ENCODE assay signal across 2 cellular contexts in genomic region chr6:36822506-36823269, GRCh38.
TF ChIP-seq lines count a peak whose summit lies in the region.

No MANE protein-coding gene starts in this region.

TF ChIP-seq in HEK293, 187 proteins besides CTCF, POLR2A, EP300 and RAD21:
- TF ChIP-seq YY2 (tag by site-specific recombination; IDR thresholded peaks at IDR 0.05), result no peak
- TF ChIP-seq ZNF341 (tag by site-specific recombination; IDR thresholded peaks at IDR 0.05; ENCODE audit: low read depth), result 0 out of 2 replicates have a peak, but pooled peaks have one; percentile 17

TF ChIP-seq in K562, 482 proteins besides CTCF, POLR2A, EP300 and RAD21:
- TF ChIP-seq ZNF609 (CRISPR knock-in tag; IDR thresholded peaks at IDR 0.05; ENCODE audit: borderline replicate concordance), result no peak
- TF ChIP-seq MAX (CRISPR knock-in tag; IDR thresholded peaks at IDR 0.05), result no peak; the same call in 1 of the 2 replicates
- no peak for TF ChIP-seq GABPB2 (CRISPR knock-in tag; conservative IDR thresholded peaks at IDR 0.05)
- TF ChIP-seq BCOR (IDR thresholded peaks at IDR 0.05), result 0 out of 2 replicates have a peak, but pooled peaks have one; percentile 30
- peak; percentile 90 for TF ChIP-seq ZBTB33 (CRISPR knock-in tag; IDR thresholded peaks at IDR 0.05)
- TF ChIP-seq C11orf30 (IDR thresholded peaks at IDR 0.05; ENCODE audit: low read depth), result no peak
- TF ChIP-seq ZBTB9 (CRISPR knock-in tag; IDR thresholded peaks at IDR 0.05), result no peak
- peak in 1 of 2 experiments; percentile 30; a peak in 1 of 4 replicates for TF ChIP-seq KDM1A (IDR thresholded peaks at IDR 0.05)
- TF ChIP-seq ZNF668 (CRISPR knock-in tag; IDR thresholded peaks at IDR 0.05), result 0 out of 2 replicates have a peak, but pooled peaks have one; percentile 21
